13 cellular contexts compared by ENCODE assay signal in the genomic region with DNA sequence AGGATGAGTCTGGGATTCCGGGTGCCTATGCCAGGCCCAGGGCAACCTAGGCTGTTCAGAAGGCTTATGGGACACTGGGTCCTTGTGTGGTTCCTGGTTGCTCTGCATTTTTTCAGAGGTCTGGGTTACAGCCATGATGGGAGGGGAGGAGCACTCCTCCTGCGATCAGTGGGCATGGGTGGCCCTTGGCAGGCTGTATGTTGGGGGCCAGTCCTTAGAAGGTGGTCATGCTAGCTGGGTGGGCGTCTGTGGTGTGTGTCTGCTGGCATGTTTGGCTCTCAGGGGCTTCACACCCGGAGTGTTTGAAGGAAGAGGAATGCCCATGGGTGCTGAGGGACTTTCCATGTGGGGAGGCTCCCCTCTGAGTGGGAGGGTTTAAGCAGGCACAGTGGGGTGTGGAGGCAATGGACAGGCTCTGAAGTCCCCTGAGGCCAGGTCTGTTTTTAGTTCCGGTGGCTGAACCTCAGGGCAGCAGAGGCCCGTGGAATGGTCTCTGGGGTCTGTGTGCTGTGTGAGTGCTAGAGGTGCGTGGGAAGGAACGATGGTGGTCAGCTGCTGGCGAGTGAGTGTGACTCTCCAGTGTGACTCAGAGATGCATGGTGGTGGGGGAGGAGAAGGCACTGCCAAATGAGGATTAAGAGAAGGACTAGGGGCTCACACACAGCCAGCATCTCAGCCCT. TPM values are rescaled to one million over a fixed set of nuclear protein-coding genes. Genes with fewer than 3 reads are reported as not detected.
DNase-seq lines count a peak whose midpoint lies in the region; ATAC-seq and TF ChIP-seq lines count a peak whose summit lies in the region.
"Had no signal": no experiment of that assay in that cellular context is flagged by ENCODE, and none has a peak within 500 bp of the region (broad histone marks: within the 10 kb centered on the region; RNA-seq: fewer than 3 reads in every experiment).

No MANE protein-coding gene starts in this region.

- H3K27ac Mint-ChIP-seq in IgD-negative memory B cell = peak overlapping the region in 2 of 3 donors; percentile 59 to 84
- peak overlapping the region; percentile 90 for H3K27ac Mint-ChIP-seq in stimulated activated memory B cell treated with anti-CD40 and anti-IgM and Interleukin-4, amounts not matched to agents 10 μg/mL and 1 μg/mL and 100 μg/mL, for 72 hours
- H3K27ac Mint-ChIP-seq: activated T-cell treated with anti-CD3 and anti-CD28 coated beads, Interleukin-2, amount 50 U/mL, for 24 hours; CD8-positive, alpha-beta T cell; T-cell had no signal

- H3K4me2 ChIP-seq in PC-3 (ENCODE audit: low read length) = no peak overlapping the region

- H3K27me3 Mint-ChIP-seq in IgD-negative memory B cell = no peaks in the 10 kb centered on the region
- no peaks in the 10 kb centered on the region for H3K27me3 Mint-ChIP-seq in stimulated activated memory B cell treated with anti-CD40 and anti-IgM and Interleukin-4, amounts not matched to agents 10 μg/mL and 1 μg/mL and 100 μg/mL, for 72 hours

- CTCF ChIA-PET in PC-3 (lab: Charles Lee) = no interaction called here

- no peak overlapping the region for H2AFZ ChIP-seq in PC-3 (ENCODE audit: low read length)

- intact Hi-C loops in PC-3 (cut with micrococcal nuclease) = no loop called here

- no peaks in the 10 kb centered on the region for H3K9me3 ChIP-seq in PC-3 (ENCODE audit: low read length)
- H3K9me3 ChIP-seq: lower lobe of right lung had no signal

- POLR2A ChIA-PET in PC-3 (lab: Charles Lee; ENCODE audit: unreplicated experiment) = no interaction called here

- no peaks in the 10 kb centered on the region for H3F3A ChIP-seq in PC-3 (ENCODE audit: low read length, unreplicated experiment)

- H3K4me1 ChIP-seq in PC-3 (ENCODE audit: insufficient read depth, low read length) = no peaks in the 10 kb centered on the region
- H3K4me1 ChIP-seq: lower lobe of right lung had no signal

- H3K9me2 ChIP-seq in PC-3 (replicated peaks; ENCODE audit: low read length) = no peaks in the 10 kb centered on the region

- peaks cover 49 to 57% (median 55%) of the 10 kb centered on the region in 3 donors for H3K4me1 Mint-ChIP-seq in IgD-negative memory B cell
- H3K4me1 Mint-ChIP-seq in stimulated activated memory B cell treated with anti-CD40 and anti-IgM and Interleukin-4, amounts not matched to agents 10 μg/mL and 1 μg/mL and 100 μg/mL, for 72 hours = peaks cover 84% of the 10 kb centered on the region
- H3K4me1 Mint-ChIP-seq: T-cell had no signal

- no peaks in the 10 kb centered on the region for H3K36me3 ChIP-seq in PC-3 (ENCODE audit: low read depth, low read length)
- H3K36me3 ChIP-seq: lower lobe of right lung had no signal

- no peak overlapping the region for H3K4me3 ChIP-seq in PC-3 (ENCODE audit: low read length)
- H3K4me3 ChIP-seq: coronary artery, lower lobe of right lung had no signal

- peak overlapping the region in 2 of 4 donors; percentile 87 to 90 for H3K4me3 Mint-ChIP-seq in IgD-negative memory B cell
- peak overlapping the region; percentile 0 for H3K4me3 Mint-ChIP-seq in stimulated activated memory B cell treated with anti-CD40 and anti-IgM and Interleukin-4, amounts not matched to agents 10 μg/mL and 1 μg/mL and 100 μg/mL, for 72 hours
- H3K4me3 Mint-ChIP-seq: activated T-cell treated with anti-CD3 and anti-CD28 coated beads, Interleukin-2, amount 50 U/mL, for 24 hours; CD8-positive, alpha-beta T cell; T-cell had no signal

- H3K79me2 ChIP-seq in PC-3 (ENCODE audit: low read length) = no peaks in the 10 kb centered on the region

- H4K20me1 ChIP-seq in PC-3 (ENCODE audit: low read length) = no peaks in the 10 kb centered on the region

- H3K9me3 Mint-ChIP-seq in IgD-negative memory B cell = peaks cover 0 to 6% (median 0%) of the 10 kb centered on the region in 3 donors
- peaks cover 3% of the 10 kb centered on the region for H3K9me3 Mint-ChIP-seq in stimulated activated memory B cell treated with anti-CD40 and anti-IgM and Interleukin-4, amounts not matched to agents 10 μg/mL and 1 μg/mL and 100 μg/mL, for 72 hours
- H3K9me3 Mint-ChIP-seq: activated T-cell treated with anti-CD3 and anti-CD28 coated beads, Interleukin-2, amount 50 U/mL, for 24 hours; CD8-positive, alpha-beta T cell; T-cell had no signal

- TF ChIP-seq CTCF in PC-3 (conservative IDR thresholded peaks at IDR 0.05; ENCODE audit: low read depth, low read length) = no peak

- no TSS peak for BruUV-seq in PC-3 (replicated peaks; lab: Mats Ljungman, UMichigan)

- no peaks in the 10 kb centered on the region for H3K27me3 ChIP-seq in PC-3 (ENCODE audit: low read length)

- DNase-seq in SKM-1 treated with dmso at 0.1 percent for 144 hours (lab: John Stamatoyannopoulos, UW; ENCODE audit: unreplicated experiment) = no peak
- no peak for DNase-seq in NCI-H82 (lab: John Stamatoyannopoulos, UW)
- DNase-seq in PC-3 = no peak
- DNase-seq: activated T-cell treated with anti-CD3 and anti-CD28 coated beads, Interleukin-2, amount 50 U/mL, for 24 hours; CD8-positive, alpha-beta T cell; lower lobe of right lung; MM.1S; T-cell had no signal

- no peak overlapping the region for H3K9ac ChIP-seq in PC-3 (ENCODE audit: low read length)

- ATAC-seq in GM18520 (IDR thresholded peaks at IDR 0.05; ENCODE audit: unreplicated experiment) (peak; percentile 31), HG02588 (IDR thresholded peaks at IDR 0.05; ENCODE audit: unreplicated experiment) (peak; percentile 33), PC-3 (no peak)
- peak; percentile 79 for ATAC-seq in stimulated activated memory B cell treated with anti-CD40 and anti-IgM and Interleukin-4, amounts not matched to agents 10 μg/mL and 1 μg/mL and 100 μg/mL, for 72 hours
- ATAC-seq: CD8-positive, alpha-beta T cell; lower lobe of right lung; T-cell had no signal

- no peak overlapping the region for H3K27ac ChIP-seq in PC-3 (ENCODE audit: low read length)
- H3K27ac ChIP-seq: coronary artery, lower lobe of right lung had no signal

- H3K36me3 Mint-ChIP-seq in IgD-negative memory B cell = no peaks in the 10 kb centered on the region
- no peaks in the 10 kb centered on the region for H3K36me3 Mint-ChIP-seq in stimulated activated memory B cell treated with anti-CD40 and anti-IgM and Interleukin-4, amounts not matched to agents 10 μg/mL and 1 μg/mL and 100 μg/mL, for 72 hours
- H3K36me3 Mint-ChIP-seq: CD8-positive, alpha-beta T cell; T-cell had no signal

RNA-seq across cellular contexts. Expression of gene CACNA1E, which starts 25.3 kb away (rescaled TPM):
- polyA plus RNA-seq in IgD-negative memory B cell = 0.16 TPM
- not detected in 2 replicates for total RNA-seq in PC-3 (2014; rRNA removed)
- total RNA-seq: CD8-positive, alpha-beta T cell had no signal
